ENCODE assay signal across 10 cellular contexts in genomic region chr11:65791719-65792213, GRCh38. TPM values are rescaled to one million over a fixed set of nuclear protein-coding genes. Genes with fewer than 3 reads are reported as not detected.
A peak's percentile ranks its signal among the peaks of the same experiment; 100 is the strongest.
DNase-seq lines count a peak whose midpoint lies in the region; ATAC-seq, FAIRE-seq and TF ChIP-seq lines count a peak whose summit lies in the region.
"Had no signal": no experiment of that assay in that cellular context is flagged by ENCODE, and none has a peak within 500 bp of the region (broad histone marks: within the 10 kb centered on the region; RNA-seq: fewer than 3 reads in every experiment).

No MANE protein-coding gene starts in this region.

- TF ChIP-seq RAD21 in GM12878 (IDR thresholded peaks at IDR 0.05; ENCODE audit: insufficient read depth, low read depth, low read length) = no peak

- H3K27ac ChIP-seq in GM23248 (no peak overlapping the region), GM12878 (ENCODE audit: control insufficient read depth, insufficient read depth) (peak overlapping the region; percentile 54), gastroesophageal sphincter (no peak overlapping the region)

- DNase-seq in GM23248 (peak; percentile 48), NOMO-1 treated with DMSO at 0.1 percent for 48 hours (lab: John Stamatoyannopoulos, UW; ENCODE audit: unreplicated experiment) (peak; percentile 91), GM12878 (ENCODE audit: low read depth, low spot score) (peak; percentile 73), amniotic stem cell (lab: John Stamatoyannopoulos, UW) (no peak), NCI-H82 treated with DMSO at 0.1 percent for 48 hours (lab: John Stamatoyannopoulos, UW; ENCODE audit: unreplicated experiment) (no peak)
- peak; percentile 72 for DNase-seq in stimulated activated CD8-positive, alpha-beta memory T cell treated with anti-CD3 and anti-CD28 coated beads, Interleukin-4, amount 100 ng/mL, for 48 hours

- BruUV-seq in GM12878 (replicated peaks; lab: Mats Ljungman, UMichigan) = no TSS peak

- H2AFZ ChIP-seq in GM23248 (no peak overlapping the region), GM12878 (ENCODE audit: control insufficient read depth, low read depth, low read length) (peak overlapping the region; percentile 76)

- TF ChIP-seq CTCF in GM12874 (IDR thresholded peaks at IDR 0.05; ENCODE audit: insufficient read depth, low read depth, low read length) (0 out of 2 replicates have a peak, but pooled peaks have one; percentile 3), GM12878 (IDR thresholded peaks at IDR 0.05 in 2 of 3, conservative IDR thresholded peaks at IDR 0.05 in 1 of 3; ENCODE audit: control insufficient read depth in 2 of 3, extremely low read depth in 1 of 3, insufficient read depth in 1 of 3, low read depth in 3 of 3, low read length in 3 of 3) (peak in 1 of 3 experiments; percentile 10; a peak in 1 of 6 replicates), gastroesophageal sphincter (IDR thresholded peaks at IDR 0.05) (no peak)

- H3K4me1 ChIP-seq in GM23248 (ENCODE audit: insufficient read depth) = no peaks in the 10 kb centered on the region
- peaks cover 30% of the 10 kb centered on the region for H3K4me1 ChIP-seq in GM12878 (ENCODE audit: control insufficient read depth, insufficient read depth, low read length)
- H3K4me1 ChIP-seq in gastroesophageal sphincter = peaks cover 0 to 18% (median 6%) of the 10 kb centered on the region in 3 donors

- H3K79me2 ChIP-seq in GM23248 (ENCODE audit: insufficient read depth) (no peaks in the 10 kb centered on the region), GM12878 (ENCODE audit: control insufficient read depth, insufficient read depth, low read length) (no peaks in the 10 kb centered on the region)

- H3K4me3 ChIP-seq in GM23248 (no peak overlapping the region), GM12878 (no peak overlapping the region), gastroesophageal sphincter (no peak overlapping the region)

- H3F3A ChIP-seq in GM23248 (ENCODE audit: insufficient read depth) = no peaks in the 10 kb centered on the region

- RAD21 ChIA-PET in GM12878 (lab: Charles Lee; ENCODE audit: unreplicated experiment) = interaction anchor here (1.2 to 2.7 kb wide), 5 partner anchors 9 to 68 kb away, joined by 3 to 24 read pairs (median 6); partner anchors contain the start of gene AP5B1

- H3K27me3 ChIP-seq in GM23248 (replicated peaks; ENCODE audit: insufficient read depth) (peaks cover 23% of the 10 kb centered on the region), GM12878 (replicated peaks in 1 of 2; ENCODE audit: control insufficient read depth in 2 of 2, insufficient read depth in 2 of 2, low read length in 1 of 2) (peaks cover 5 to 8% of the 10 kb centered on the region in 2 experiments; a peak in 2 of 4 replicates), gastroesophageal sphincter (peaks cover 91% of the 10 kb centered on the region)

- peak; percentile 95 for FAIRE-seq in GM12878 (lab: Jason Lieb, UNC)

- TF ChIP-seq POLR2A in GM12878 (IDR thresholded peaks at IDR 0.05; ENCODE audit: low read depth, low read length) (peak; percentile 93), gastroesophageal sphincter (IDR thresholded peaks at IDR 0.05) (no peak)

- TF ChIP-seq EP300 in GM12878 (IDR thresholded peaks at IDR 0.05; ENCODE audit: borderline replicate concordance in 1 of 2, control insufficient read depth in 1 of 2, low read depth in 2 of 2, low read length in 2 of 2) = peak; percentile 21 to 49; a peak in 3 of 4 replicates
- TF ChIP-seq EP300 in gastroesophageal sphincter (IDR thresholded peaks at IDR 0.05) = no peak

- H3K36me3 ChIP-seq in GM23248 (ENCODE audit: low read depth) (no peaks in the 10 kb centered on the region), GM12878 (ENCODE audit: control insufficient read depth in 2 of 2, insufficient read depth in 2 of 2, low read length in 1 of 2) (no peaks in the 10 kb centered on the region), gastroesophageal sphincter (no peaks in the 10 kb centered on the region)

- in situ Hi-C loops in GM23248 (cut with MboI) (no loop called here), GM12878 (cut with MboI) (no loop called here)

- intact Hi-C loops in GM12878 (cut with micrococcal nuclease; ENCODE audit: unreplicated experiment) = no loop called here

- H3K9ac ChIP-seq in GM23248 = no peak overlapping the region
- H3K9ac ChIP-seq in GM12878 (ENCODE audit: control insufficient read depth, insufficient read depth, low read length) = peak overlapping the region; percentile 19; the same call in 1 of the 2 replicates

- H3K9me2 ChIP-seq in GM23248 (ENCODE audit: insufficient read depth) = no peaks in the 10 kb centered on the region

- WGBS in GM23248 (ENCODE audit: low coverage in 1 of 2, low lambda C conversion rate in 2 of 2, missing lambda C conversion rate in 2 of 2), 2 experiments = 80 to 93% methylated on average over 12 to 13 of the region's 13 CpGs
- 3% methylated on average over 13 of the region's 13 CpGs for WGBS in GM12878 (ENCODE audit: insufficient coverage, insufficient replicate concordance, low lambda C conversion rate, missing lambda C conversion rate)
- WGBS in gastroesophageal sphincter (ENCODE audit: low coverage in 1 of 2), 2 donors = no CpG with 5 or more reads among the region's 13 CpGs

- no peaks in the 10 kb centered on the region for H3K9me3 ChIP-seq in GM23248 (ENCODE audit: low read depth)
- H3K9me3 ChIP-seq in GM12878 (replicated peaks; ENCODE audit: control insufficient read depth, insufficient read depth, low read length) = no peaks in the 10 kb centered on the region
- H3K9me3 ChIP-seq in gastroesophageal sphincter = no peaks in the 10 kb centered on the region

- no peak overlapping the region for H3K4me2 ChIP-seq in GM23248 (ENCODE audit: unreplicated experiment)
- peak overlapping the region; percentile 80 for H3K4me2 ChIP-seq in GM12878 (ENCODE audit: control insufficient read depth, insufficient read depth)

- H4K20me1 ChIP-seq in GM23248 (ENCODE audit: insufficient read depth) (no peaks in the 10 kb centered on the region), GM12878 (ENCODE audit: control insufficient read depth, insufficient read depth) (no peaks in the 10 kb centered on the region)

- SMC1A ChIA-PET in GM12878 (lab: Charles Lee; ENCODE audit: uncharacterized antibody, unreplicated experiment) = interaction anchor here (0.9 to 2.7 kb wide), 6 partner anchors 9 to 22 kb away, joined by 3 to 17 read pairs (median 4); no protein-coding TSS in a partner anchor

- CTCF ChIA-PET in GM12878 (lab: Yijun Ruan, JAX) = interaction anchor here (0.6 to 5.9 kb wide), 11 partner anchors 9 to 429 kb away, joined by 3 to 62 read pairs (median 7); partner anchors contain the start of genes AP5B1, CCDC85B, KAT5 and MUS81

- peak; percentile 99 for ATAC-seq in GM12878
- ATAC-seq in gastroesophageal sphincter = no peak

- POLR2A ChIA-PET in GM12878 (lab: Charles Lee) = interaction anchor here (0.5 to 5.8 kb wide), 13 partner anchors 8 to 869 kb away, joined by 3 to 27 read pairs (median 4); partner anchors contain the start of genes AP5B1 and RELA

RNA-seq across cellular contexts. Expression of gene OVOL1, which starts 4.9 kb away (rescaled TPM):
- total RNA-seq in GM23248 (2014; rRNA removed; shearing (Covaris generic)) = not detected in 2 replicates
- not detected in 2 replicates for polyA plus RNA-seq in GM23248 (2016; fragmentation: Nextera tagmentation; extraction: Ambion mirVana)
- total RNA-seq in GM12878 (2013; cell fraction: nucleolus; rRNA removed) = 1.3 and 2.3 TPM in 2 replicates
- 0.11 TPM in 1 of 2 replicates, not detected in the other for total RNA-seq in GM12878 (2014; rRNA removed)
- total RNA-seq in GM12878 (2014; rRNA removed; fragmentation: Illumina TruSeq; extraction: Trizol) = 0.04 TPM in 1 of 2 replicates, not detected in the other
- not detected in 2 replicates for total RNA-seq in GM12878 (2021)
- not detected for polyA plus RNA-seq in GM12878 (2011; ENCODE audit: low read depth)
- polyA plus RNA-seq in GM12878 (2011; rRNA removed) = 0.48 and 0.96 TPM in 2 replicates
- 1.3 and 1.5 TPM in 2 replicates for polyA plus RNA-seq in GM12878 (2011; cell fraction: cytosol; rRNA removed)
- 2.6 and 3.1 TPM in 2 replicates for polyA plus RNA-seq in GM12878 (2011; cell fraction: nucleus; rRNA removed)
- 0.09 and 0.27 TPM in 2 replicates for polyA plus RNA-seq in GM12878 (2012)
- not detected in 2 replicates for polyA plus RNA-seq in GM12878 (2014; fragmentation: Illumina TruSeq; extraction: Trizol)
- not detected for polyA plus RNA-seq in GM12878 (2014; fragmentation: Nextera tagmentation; extraction: Ambion mirVana)
- polyA plus RNA-seq in GM12878 (2014; rRNA removed) = 0.04 and 0.09 TPM in 2 replicates
- not detected for polyA plus RNA-seq in GM12878 (2016; fragmentation: Nextera tagmentation; extraction: Ambion mirVana)
- 1.2 and 2.4 TPM in 2 replicates for polyA minus RNA-seq in GM12878 (2011; rRNA and poly(A)+ RNA removed)
- polyA minus RNA-seq in GM12878 (2011; cell fraction: cytosol; rRNA and poly(A)+ RNA removed) = 0.31 and 0.53 TPM in 2 replicates
- polyA minus RNA-seq in GM12878 (2011; cell fraction: nucleus; rRNA and poly(A)+ RNA removed) = 1.8 and 1.9 TPM in 2 replicates
- total RNA-seq in gastroesophageal sphincter = under 1 TPM in 1 of 4 donors, not detected in 3; 0.62 TPM
- total RNA-seq: fibroblast of lung, LHCN-M2 had no signal
- polyA plus RNA-seq: fibroblast of lung had no signal

RNA-seq across cellular contexts. Expression of gene AP5B1, which starts 11.0 kb away (rescaled TPM):
- total RNA-seq in GM23248 (2014; rRNA removed; shearing (Covaris generic)) = 14.8 and 16.4 TPM in 2 replicates
- polyA plus RNA-seq in GM23248 (2016; fragmentation: Nextera tagmentation; extraction: Ambion mirVana) = 4.4 and 4.9 TPM in 2 replicates
- total RNA-seq in GM12878 (2013; cell fraction: nucleolus; rRNA removed) = 20.5 and 23.5 TPM in 2 replicates
- total RNA-seq in GM12878 (2014; rRNA removed) = 7.0 and 9.1 TPM in 2 replicates
- total RNA-seq in GM12878 (2014; rRNA removed; fragmentation: Illumina TruSeq; extraction: Trizol) = 2.3 and 2.7 TPM in 2 replicates
- total RNA-seq in GM12878 (2021) = 12.2 and 13.1 TPM in 2 replicates
- polyA plus RNA-seq in GM12878 (2011; ENCODE audit: low read depth) = 3.1 TPM
- polyA plus RNA-seq in GM12878 (2011; rRNA removed) = 3.0 and 4.7 TPM in 2 replicates
- 7.1 and 9.5 TPM in 2 replicates for polyA plus RNA-seq in GM12878 (2011; cell fraction: cytosol; rRNA removed)
- 27.2 and 28.1 TPM in 2 replicates for polyA plus RNA-seq in GM12878 (2011; cell fraction: nucleus; rRNA removed)
- 5.8 and 5.9 TPM in 2 replicates for polyA plus RNA-seq in GM12878 (2012)
- 1.4 and 1.9 TPM in 2 replicates for polyA plus RNA-seq in GM12878 (2014; fragmentation: Illumina TruSeq; extraction: Trizol)
- under 1 TPM; 0.47 to 0.55 TPM for polyA plus RNA-seq in GM12878 (2014; fragmentation: Nextera tagmentation; extraction: Ambion mirVana)
- 7.6 and 8.2 TPM in 2 replicates for polyA plus RNA-seq in GM12878 (2014; rRNA removed)
- 1 to 10 TPM; 4.9 to 8.5 TPM for polyA plus RNA-seq in GM12878 (2016; fragmentation: Nextera tagmentation; extraction: Ambion mirVana)
- 7.8 and 15.0 TPM in 2 replicates for polyA minus RNA-seq in GM12878 (2011; rRNA and poly(A)+ RNA removed)
- 7.2 and 7.9 TPM in 2 replicates for polyA minus RNA-seq in GM12878 (2011; cell fraction: cytosol; rRNA and poly(A)+ RNA removed)
- polyA minus RNA-seq in GM12878 (2011; cell fraction: nucleus; rRNA and poly(A)+ RNA removed) = 15.8 and 21.7 TPM in 2 replicates
- 10 to 100 TPM; 11.2 to 23.4 (median 15.7) TPM for total RNA-seq in gastroesophageal sphincter

RNA-seq across cellular contexts. Expression of gene SNX32, which starts 42.0 kb away (rescaled TPM):
- total RNA-seq in GM23248 (2014; rRNA removed; shearing (Covaris generic)) = not detected in 2 replicates
- polyA plus RNA-seq in GM23248 (2016; fragmentation: Nextera tagmentation; extraction: Ambion mirVana) = 0.51 and 0.98 TPM in 2 replicates
- total RNA-seq in GM12878 (2013; cell fraction: nucleolus; rRNA removed) = 0.51 and 0.54 TPM in 2 replicates
- total RNA-seq in GM12878 (2014; rRNA removed) = 0.11 and 0.54 TPM in 2 replicates
- total RNA-seq in GM12878 (2014; rRNA removed; fragmentation: Illumina TruSeq; extraction: Trizol) = not detected in 2 replicates
- total RNA-seq in GM12878 (2021) = 0.16 and 0.41 TPM in 2 replicates
- 0.96 TPM for polyA plus RNA-seq in GM12878 (2011; ENCODE audit: low read depth)
- 0.05 TPM in 1 of 2 replicates, not detected in the other for polyA plus RNA-seq in GM12878 (2011; rRNA removed)
- polyA plus RNA-seq in GM12878 (2011; cell fraction: cytosol; rRNA removed) = 0.08 and 0.10 TPM in 2 replicates
- 0.57 and 0.93 TPM in 2 replicates for polyA plus RNA-seq in GM12878 (2011; cell fraction: nucleus; rRNA removed)
- polyA plus RNA-seq in GM12878 (2012) = 1.5 TPM in 2 replicates
- polyA plus RNA-seq in GM12878 (2014; fragmentation: Illumina TruSeq; extraction: Trizol) = 0.21 TPM in 1 of 2 replicates, not detected in the other
- polyA plus RNA-seq in GM12878 (2014; fragmentation: Nextera tagmentation; extraction: Ambion mirVana) = under 1 TPM; 0.04 to 0.06 TPM
- polyA plus RNA-seq in GM12878 (2014; rRNA removed) = 0.10 and 0.36 TPM in 2 replicates
- 1 to 10 TPM in 1 of 2 experiments, under 1 TPM in 1; 0.67 to 1.5 TPM for polyA plus RNA-seq in GM12878 (2016; fragmentation: Nextera tagmentation; extraction: Ambion mirVana)
- polyA minus RNA-seq in GM12878 (2011; rRNA and poly(A)+ RNA removed) = not detected in 2 replicates
- polyA minus RNA-seq in GM12878 (2011; cell fraction: cytosol; rRNA and poly(A)+ RNA removed) = not detected in 2 replicates
- 0.19 and 0.24 TPM in 2 replicates for polyA minus RNA-seq in GM12878 (2011; cell fraction: nucleus; rRNA and poly(A)+ RNA removed)
- total RNA-seq in gastroesophageal sphincter = under 1 TPM in 1 of 4 donors, not detected in 3; 0.13 TPM

Comparison
In these comparisons a context has a peak if more than half of its experiments do, and no peak if none do; other contexts are left out.
1. DNase-seq: peak in GM23248 (single experiment), NOMO-1 treated with DMSO at 0.1 percent for 48 hours (single experiment), GM12878 (single experiment) and stimulated activated CD8-positive, alpha-beta memory T cell treated with anti-CD3 and anti-CD28 coated beads, Interleukin-4, amount 100 ng/mL, for 48 hours (single experiment); none in amniotic stem cell (single experiment) and NCI-H82 treated with DMSO at 0.1 percent for 48 hours (single experiment).